ENCODE assay signal across 1 cellular context in the genomic region with DNA sequence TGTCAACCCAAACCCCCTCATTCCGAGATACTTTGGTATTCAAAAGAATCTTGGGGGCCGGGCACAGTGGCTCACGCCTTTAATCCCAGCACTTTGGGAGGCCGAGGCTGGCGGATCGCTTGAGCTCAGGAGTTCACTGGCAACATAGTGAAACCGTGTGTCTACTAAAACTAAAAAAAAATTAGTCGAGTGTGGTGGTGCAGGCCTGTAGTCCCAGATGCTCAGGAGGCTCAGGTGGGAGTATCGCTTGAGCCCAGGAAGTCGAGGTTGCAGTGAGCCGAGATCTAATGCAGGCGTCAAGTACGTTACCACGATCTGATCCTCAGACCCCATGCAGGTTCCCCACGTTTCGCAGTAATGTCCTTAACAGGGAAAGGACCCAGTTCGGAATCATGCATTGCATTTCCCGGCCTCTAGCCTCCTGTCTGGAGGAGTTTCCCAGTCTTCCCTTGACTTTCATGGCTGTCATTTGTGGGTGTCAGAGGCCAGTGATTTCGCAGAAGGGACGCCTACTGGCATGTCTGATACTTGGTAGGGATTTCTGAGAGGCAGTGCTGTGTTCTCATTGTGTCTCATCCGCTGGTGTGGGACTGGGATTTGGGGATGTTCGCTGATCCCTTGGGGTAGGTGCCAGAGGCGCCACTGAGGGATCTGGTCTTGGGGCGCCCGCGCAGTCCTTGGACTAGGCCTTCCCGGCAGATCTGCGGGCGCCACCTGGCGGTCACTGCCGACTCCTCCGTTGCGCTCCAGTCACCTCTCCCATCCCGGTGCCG.
TF ChIP-seq lines count a peak whose summit lies in the region.

No MANE protein-coding gene starts in this region.

TF ChIP-seq in GM12878, 131 proteins besides CTCF, POLR2A, EP300 and RAD21:
- TF ChIP-seq, protein P1, sequence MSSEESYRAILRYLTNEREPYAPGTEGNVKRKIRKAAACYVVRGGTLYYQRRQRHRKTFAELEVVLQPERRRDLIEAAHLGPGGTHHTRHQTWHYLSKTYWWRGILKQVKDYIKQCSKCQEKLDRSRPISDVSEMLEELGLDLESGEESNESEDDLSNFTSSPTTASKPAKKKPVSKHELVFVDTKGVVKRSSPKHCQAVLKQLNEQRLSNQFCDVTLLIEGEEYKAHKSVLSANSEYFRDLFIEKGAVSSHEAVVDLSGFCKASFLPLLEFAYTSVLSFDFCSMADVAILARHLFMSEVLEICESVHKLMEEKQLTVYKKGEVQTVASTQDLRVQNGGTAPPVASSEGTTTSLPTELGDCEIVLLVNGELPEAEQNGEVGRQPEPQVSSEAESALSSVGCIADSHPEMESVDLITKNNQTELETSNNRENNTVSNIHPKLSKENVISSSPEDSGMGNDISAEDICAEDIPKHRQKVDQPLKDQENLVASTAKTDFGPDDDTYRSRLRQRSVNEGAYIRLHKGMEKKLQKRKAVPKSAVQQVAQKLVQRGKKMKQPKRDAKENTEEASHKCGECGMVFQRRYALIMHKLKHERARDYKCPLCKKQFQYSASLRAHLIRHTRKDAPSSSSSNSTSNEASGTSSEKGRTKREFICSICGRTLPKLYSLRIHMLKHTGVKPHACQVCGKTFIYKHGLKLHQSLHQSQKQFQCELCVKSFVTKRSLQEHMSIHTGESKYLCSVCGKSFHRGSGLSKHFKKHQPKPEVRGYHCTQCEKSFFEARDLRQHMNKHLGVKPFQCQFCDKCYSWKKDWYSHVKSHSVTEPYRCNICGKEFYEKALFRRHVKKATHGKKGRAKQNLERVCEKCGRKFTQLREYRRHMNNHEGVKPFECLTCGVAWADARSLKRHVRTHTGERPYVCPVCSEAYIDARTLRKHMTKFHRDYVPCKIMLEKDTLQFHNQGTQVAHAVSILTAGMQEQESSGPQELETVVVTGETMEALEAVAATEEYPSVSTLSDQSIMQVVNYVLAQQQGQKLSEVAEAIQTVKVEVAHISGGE (CRISPR knock-in tag; IDR thresholded peaks at IDR 0.05) = no peak
- TF ChIP-seq ETV6 (conservative IDR thresholded peaks at IDR 0.05 in 1 of 2, IDR thresholded peaks at IDR 0.05 in 1 of 2; ENCODE audit: borderline replicate concordance in 1 of 2, low read depth in 1 of 2) = peak in 1 of 2 experiments; percentile 23; a peak in 1 of 4 replicates
- peak; percentile 97 for TF ChIP-seq MLLT1 (IDR thresholded peaks at IDR 0.05)
- peak; percentile 14 for TF ChIP-seq MEF2B (IDR thresholded peaks at IDR 0.05; ENCODE audit: partially characterized antibody, poor library complexity, severe bottlenecking)
- peak; percentile 86 for TF ChIP-seq IKZF1 (conservative IDR thresholded peaks at IDR 0.05)
- peak; percentile 43 for TF ChIP-seq RELA (IDR thresholded peaks at IDR 0.05; ENCODE audit: borderline replicate concordance, partially characterized antibody)
- no peak for TF ChIP-seq BCLAF1 (IDR thresholded peaks at IDR 0.05)
- peak; percentile 44; the same call in 1 of the 2 replicates for TF ChIP-seq LARP7 (IDR thresholded peaks at IDR 0.05)
- no peak for TF ChIP-seq IRF5 (IDR thresholded peaks at IDR 0.05; ENCODE audit: borderline replicate concordance)
- peak; percentile 87 for TF ChIP-seq EED (IDR thresholded peaks at IDR 0.05; ENCODE audit: low read depth)
- TF ChIP-seq POU2F2 (IDR thresholded peaks at IDR 0.05; ENCODE audit: borderline replicate concordance, low read depth, low read length) = 0 out of 3 replicates have a peak, but pooled peaks have one; percentile 17
- 0 out of 2 replicates have a peak, but pooled peaks have one; percentile 5 for TF ChIP-seq NRF1 (conservative IDR thresholded peaks at IDR 0.05; ENCODE audit: low read depth, low read length)
- peak; percentile 71; the same call in 1 of the 2 replicates for TF ChIP-seq PAX5 (IDR thresholded peaks at IDR 0.05; ENCODE audit: borderline replicate concordance, low read depth, low read length)
- 0 out of 2 replicates have a peak, but pooled peaks have one; percentile 40 for TF ChIP-seq RB1 (IDR thresholded peaks at IDR 0.05; ENCODE audit: borderline replicate concordance)
- TF ChIP-seq MTA3 (IDR thresholded peaks at IDR 0.05; ENCODE audit: borderline replicate concordance, low read length) = no peak
- peak; percentile 56; the same call in 1 of the 2 replicates for TF ChIP-seq TAF1 (IDR thresholded peaks at IDR 0.05; ENCODE audit: borderline replicate concordance, low read depth, low read length)
- 0 out of 2 replicates have a peak, but pooled peaks have one; percentile 61 for TF ChIP-seq SMARCA5 (IDR thresholded peaks at IDR 0.05)
- no peak for TF ChIP-seq EZH2 (IDR thresholded peaks at IDR 0.05; ENCODE audit: borderline replicate concordance, control insufficient read depth, low read depth, low read length)
- no peak for TF ChIP-seq BRCA1 (IDR thresholded peaks at IDR 0.05; ENCODE audit: low read depth, low read length)
- 0 out of 2 replicates have a peak, but pooled peaks have one; percentile 44 for TF ChIP-seq GATAD2B (conservative IDR thresholded peaks at IDR 0.05; ENCODE audit: low read depth)
- peak; percentile 77 for TF ChIP-seq SMC3 (IDR thresholded peaks at IDR 0.05; ENCODE audit: borderline replicate concordance, low read length)
- no peak for TF ChIP-seq BCL11A (IDR thresholded peaks at IDR 0.05; ENCODE audit: low read depth, low read length)
- peak; percentile 30 for TF ChIP-seq RUNX3 (IDR thresholded peaks at IDR 0.05; ENCODE audit: low read length)
- peak; percentile 65 for TF ChIP-seq YY1 (IDR thresholded peaks at IDR 0.05; ENCODE audit: low read depth, low read length)
- TF ChIP-seq, protein P2, sequence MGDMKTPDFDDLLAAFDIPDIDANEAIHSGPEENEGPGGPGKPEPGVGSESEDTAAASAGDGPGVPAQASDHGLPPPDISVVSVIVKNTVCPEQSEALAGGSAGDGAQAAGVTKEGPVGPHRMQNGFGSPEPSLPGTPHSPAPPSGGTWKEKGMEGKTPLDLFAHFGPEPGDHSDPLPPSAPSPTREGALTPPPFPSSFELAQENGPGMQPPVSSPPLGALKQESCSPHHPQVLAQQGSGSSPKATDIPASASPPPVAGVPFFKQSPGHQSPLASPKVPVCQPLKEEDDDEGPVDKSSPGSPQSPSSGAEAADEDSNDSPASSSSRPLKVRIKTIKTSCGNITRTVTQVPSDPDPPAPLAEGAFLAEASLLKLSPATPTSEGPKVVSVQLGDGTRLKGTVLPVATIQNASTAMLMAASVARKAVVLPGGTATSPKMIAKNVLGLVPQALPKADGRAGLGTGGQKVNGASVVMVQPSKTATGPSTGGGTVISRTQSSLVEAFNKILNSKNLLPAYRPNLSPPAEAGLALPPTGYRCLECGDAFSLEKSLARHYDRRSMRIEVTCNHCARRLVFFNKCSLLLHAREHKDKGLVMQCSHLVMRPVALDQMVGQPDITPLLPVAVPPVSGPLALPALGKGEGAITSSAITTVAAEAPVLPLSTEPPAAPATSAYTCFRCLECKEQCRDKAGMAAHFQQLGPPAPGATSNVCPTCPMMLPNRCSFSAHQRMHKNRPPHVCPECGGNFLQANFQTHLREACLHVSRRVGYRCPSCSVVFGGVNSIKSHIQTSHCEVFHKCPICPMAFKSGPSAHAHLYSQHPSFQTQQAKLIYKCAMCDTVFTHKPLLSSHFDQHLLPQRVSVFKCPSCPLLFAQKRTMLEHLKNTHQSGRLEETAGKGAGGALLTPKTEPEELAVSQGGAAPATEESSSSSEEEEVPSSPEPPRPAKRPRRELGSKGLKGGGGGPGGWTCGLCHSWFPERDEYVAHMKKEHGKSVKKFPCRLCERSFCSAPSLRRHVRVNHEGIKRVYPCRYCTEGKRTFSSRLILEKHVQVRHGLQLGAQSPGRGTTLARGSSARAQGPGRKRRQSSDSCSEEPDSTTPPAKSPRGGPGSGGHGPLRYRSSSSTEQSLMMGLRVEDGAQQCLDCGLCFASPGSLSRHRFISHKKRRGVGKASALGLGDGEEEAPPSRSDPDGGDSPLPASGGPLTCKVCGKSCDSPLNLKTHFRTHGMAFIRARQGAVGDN (IDR thresholded peaks at IDR 0.05) = no peak
- TF ChIP-seq IKZF2 (IDR thresholded peaks at IDR 0.05) = peak in 1 of 2 experiments; percentile 57; a peak in 1 of 4 replicates
